In the genomic region with DNA sequence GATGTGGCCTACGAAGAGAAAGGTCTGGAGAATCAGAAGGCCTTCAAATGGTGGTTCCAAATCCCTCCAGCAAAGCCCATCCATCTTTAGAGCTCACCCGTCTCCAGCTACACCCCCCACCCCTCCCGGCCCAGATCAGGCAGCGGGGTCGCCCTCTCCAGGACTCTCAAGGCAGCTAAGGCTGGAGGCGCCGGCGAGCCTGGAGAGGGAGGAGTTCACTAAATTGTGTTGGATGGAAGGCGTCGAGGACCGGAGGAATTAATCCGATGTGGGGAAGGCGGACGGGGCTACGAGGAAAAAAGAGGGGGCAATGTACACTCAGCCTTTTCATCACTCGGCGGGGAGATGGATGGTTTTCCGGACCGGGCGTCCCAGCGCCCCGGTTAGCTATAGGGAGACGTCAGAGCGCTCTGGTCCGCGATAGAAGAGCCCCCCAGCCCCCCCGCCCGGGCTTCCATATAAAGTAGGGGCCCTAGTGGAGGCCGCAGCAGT, we compare ENCODE assay signal across 14 cellular contexts.
DNase-seq lines count a peak whose midpoint lies in the region; ATAC-seq and TF ChIP-seq lines count a peak whose summit lies in the region.
"Had no signal": no experiment of that assay in that cellular context is flagged by ENCODE, and none has a peak within 500 bp of the region (broad histone marks: within the 10 kb centered on the region; RNA-seq: fewer than 3 reads in every experiment).

A gene (plus strand): TSS at position 487 of the 492 bp plus-strand sequence. CDS start 108 bp downstream, outside the sequence.

- TF ChIP-seq CTCF in coronary artery (IDR thresholded peaks at IDR 0.05) = no peak
- TF ChIP-seq CTCF in nephron progenitor cell (IDR thresholded peaks at IDR 0.05) = no peak

- H3K9me3 Mint-ChIP-seq in nephron progenitor cell = no peaks in the 10 kb centered on the region

- peaks cover 100% of the 10 kb centered on the region for H3K27me3 Mint-ChIP-seq in nephron progenitor cell (ENCODE audit: low read depth, poor library complexity)

- no peaks in the 10 kb centered on the region for H3K36me3 Mint-ChIP-seq in nephron progenitor cell (ENCODE audit: low read depth)

- peak; percentile 55 for DNase-seq in D341Med (ENCODE audit: low spot score)
- DNase-seq in NCI-H1092 treated with DMSO at 0.1 percent for 48 hours (lab: John Stamatoyannopoulos, UW) = peak; percentile 84
- DNase-seq in coronary artery (ENCODE audit: low spot score) = no peak
- DNase-seq in nephron progenitor cell = peak; percentile 23
- DNase-seq in dedifferentiated amniotic fluid mesenchymal stem cell (ENCODE audit: extremely low spot score) = no peak
- DNase-seq: activated T-cell treated with anti-CD3 and anti-CD28 coated beads, Interleukin-2, amount 50 U/mL, for 1 hour; brain microvascular endothelial cell; Kasumi-1; NK-92 treated with Interleukin-12 subunit alpha and Interleukin-12 subunit beta, amount 100 ng/mL, for 24 hours; small intestine had no signal

- ATAC-seq in HG02571 (IDR thresholded peaks at IDR 0.05; ENCODE audit: unreplicated experiment) (no peak), HG03457 (IDR thresholded peaks at IDR 0.05; ENCODE audit: unreplicated experiment) (no peak), HG03520 (IDR thresholded peaks at IDR 0.05; ENCODE audit: unreplicated experiment) (no peak)

- H3K4me1 Mint-ChIP-seq in nephron progenitor cell = peaks cover 19% of the 10 kb centered on the region

- no peak within 1 kb of the TSS for H3K27ac ChIP-seq in coronary artery
- H3K27ac ChIP-seq: brain microvascular endothelial cell had no signal

- peak within 1 kb of the TSS; percentile 17 for H3K4me3 ChIP-seq in coronary artery
- H3K4me3 ChIP-seq: lung had no signal

- H3K4me3 Mint-ChIP-seq in nephron progenitor cell = peak within 1 kb of the TSS; percentile 81

- no peak within 1 kb of the TSS for H3K27ac Mint-ChIP-seq in nephron progenitor cell

Comparison
In these comparisons a context has a peak if more than half of its experiments do, and no peak if none do; other contexts are left out.
1. DNase-seq: peak in D341Med (single experiment), NCI-H1092 treated with DMSO at 0.1 percent for 48 hours (single experiment) and nephron progenitor cell (single experiment); none in coronary artery (single experiment) and dedifferentiated amniotic fluid mesenchymal stem cell (single experiment).